ENCODE assay signal across 1 cellular context in genomic region chr17:73953206-73954033, GRCh38.
TF ChIP-seq lines count a peak whose summit lies in the region.

No MANE protein-coding gene starts in this region.

TF ChIP-seq in GM23338, 12 proteins besides CTCF, POLR2A, EP300 and RAD21 (continued from another document):
- TF ChIP-seq ETS1 (IDR thresholded peaks at IDR 0.05) (no peak), STAT1 (IDR thresholded peaks at IDR 0.05; ENCODE audit: unreplicated experiment) (no peak)
TF ChIP-seq in GM23338: peak in this region for 0.
